19 cellular contexts compared by ENCODE assay signal in the genomic region with DNA sequence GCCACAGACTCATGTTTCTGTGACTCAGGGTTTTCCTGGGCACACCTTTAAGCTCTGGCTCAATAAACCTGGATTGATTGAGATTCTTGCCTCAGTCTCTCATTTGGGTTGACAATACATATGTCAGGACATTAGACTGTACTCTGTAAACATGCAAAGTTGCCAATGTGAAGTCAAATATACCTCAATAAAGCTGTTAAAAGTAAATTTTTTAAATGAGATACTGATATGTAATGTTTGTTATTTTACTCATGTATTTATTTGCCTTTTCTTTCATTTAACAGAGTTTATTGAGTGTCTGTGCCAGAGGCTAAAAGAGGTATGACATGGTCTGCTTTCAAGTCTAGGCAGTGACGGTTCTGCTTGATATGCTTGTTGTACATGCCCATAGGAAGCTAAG. TPM values are rescaled to one million over a fixed set of nuclear protein-coding genes. Genes with fewer than 3 reads are reported as not detected.
DNase-seq lines count a peak whose midpoint lies in the region; ATAC-seq, FAIRE-seq and TF ChIP-seq lines count a peak whose summit lies in the region.
"Had no signal": no experiment of that assay in that cellular context is flagged by ENCODE, and none has a peak within 500 bp of the region (broad histone marks: within the 10 kb centered on the region; RNA-seq: fewer than 3 reads in every experiment).

No MANE protein-coding gene starts in this region.

- ATAC-seq in HepG2, result no peak
- ATAC-seq in right lobe of liver, result no peak
- ATAC-seq in HG03280 (IDR thresholded peaks at IDR 0.05; ENCODE audit: unreplicated experiment), result no peak
- ATAC-seq: A549, HCT116, PC-3 had no signal

- H3K4me3 ChIP-seq in HepG2 (replicated peaks in 1 of 3; ENCODE audit: insufficient read depth in 1 of 3, low read depth in 2 of 3, low read length in 3 of 3), result no peak overlapping the region
- no peak overlapping the region for H3K4me3 ChIP-seq in right lobe of liver
- no peak overlapping the region for H3K4me3 ChIP-seq in astrocyte (ENCODE audit: insufficient read depth, low read depth, low read length)
- no peak overlapping the region for H3K4me3 ChIP-seq in mesenchymal stem cell (ENCODE audit: insufficient read depth in 1 of 2, low read depth in 1 of 2, low read length in 2 of 2)
- H3K4me3 ChIP-seq: A549 had no signal

- no peak for TF ChIP-seq EP300 in HepG2 (IDR thresholded peaks at IDR 0.05; ENCODE audit: low read depth in 2 of 2, low read length in 2 of 2)
- TF ChIP-seq EP300 in HepG2 (CRISPR knock-in tag; IDR thresholded peaks at IDR 0.05; ENCODE audit: borderline replicate concordance), result no peak

- H3K14ac ChIP-seq in mesenchymal stem cell (ENCODE audit: low read length in 2 of 2), result no peak overlapping the region

- H3K9me3 ChIP-seq in HepG2 (ENCODE audit: low read length) (no peaks in the 10 kb centered on the region), right lobe of liver (no peaks in the 10 kb centered on the region), astrocyte (ENCODE audit: insufficient read depth, low read depth, low read length) (no peaks in the 10 kb centered on the region), mesenchymal stem cell (ENCODE audit: control insufficient read depth, low read length) (no peaks in the 10 kb centered on the region)
- H3K9me3 ChIP-seq: A549 had no signal

- intact Hi-C loops in HepG2 (cut with micrococcal nuclease; ENCODE audit: unreplicated experiment) (loop anchor here (5.0 kb wide), 1 partner anchor 307 kb away; no protein-coding TSS in a partner anchor), right lobe of liver (cut with DNase I) (no loop called here)

- no peak overlapping the region for H2AK5ac ChIP-seq in mesenchymal stem cell (ENCODE audit: low read length, severe bottlenecking)

- TF ChIP-seq POLR2A in HepG2 (IDR thresholded peaks at IDR 0.05; ENCODE audit: insufficient read depth in 1 of 2, low read depth in 2 of 2, low read length in 2 of 2), result no peak
- no peak for TF ChIP-seq POLR2A in right lobe of liver (IDR thresholded peaks at IDR 0.05)

- no peak overlapping the region for H4K91ac ChIP-seq in mesenchymal stem cell (ENCODE audit: low read length)

- no peak for TF ChIP-seq RAD21 in HepG2 (CRISPR knock-in tag; IDR thresholded peaks at IDR 0.05)

- 0% methylated on average over 1 of the region's 1 CpG for whole genome bisulfite sequencing in HepG2 (ENCODE audit: low lambda C conversion rate)
- WGBS in right lobe of liver (ENCODE audit: insufficient coverage, low coverage, low lambda C conversion rate, missing lambda C conversion rate), result 93% methylated on average over 1 of the region's 1 CpG
- 87% methylated on average over 1 of the region's 1 CpG for WGBS in mesenchymal stem cell

- no peaks in the 10 kb centered on the region for H4K20me1 ChIP-seq in HepG2 (ENCODE audit: insufficient read depth, low read length)
- no peaks in the 10 kb centered on the region for H4K20me1 ChIP-seq in astrocyte (ENCODE audit: insufficient read depth, low read length)

- POLR2A ChIA-PET in HepG2 (lab: Yijun Ruan, JAX), result no interaction called here

- CTCF ChIA-PET in HepG2 (lab: Yijun Ruan, JAX; ENCODE audit: low intra/inter-chr PET ratio, low total read pairs), result no interaction called here

- H3K79me1 ChIP-seq in mesenchymal stem cell (replicated peaks; ENCODE audit: low read length, poor library complexity, severe bottlenecking), result no peaks in the 10 kb centered on the region

- in situ Hi-C loops in HepG2 (cut with HindIII; ENCODE audit: extremely low pct_ligation_motif_present, low pct_unique_long_range_greater_than_20kb), result loop anchor here (10.0 to 25.0 kb wide), 2 partner anchors 649 to 1007 kb away; no protein-coding TSS in a partner anchor

- H3K23ac ChIP-seq in mesenchymal stem cell (ENCODE audit: low read length in 2 of 2), result no peak overlapping the region

- no peak overlapping the region for H3K4me3 Mint-ChIP-seq in astrocyte (ENCODE audit: unreplicated experiment)
- peak overlapping the region; percentile 18 for H3K4me3 Mint-ChIP-seq in type B pancreatic cell
- H3K4me3 Mint-ChIP-seq: CD14-positive monocyte had no signal

- DNase-seq in HepG2 (ENCODE audit: low spot score), result no peak
- no peak for DNase-seq in right lobe of liver
- DNase-seq in astrocyte (ENCODE audit: low read depth), result no peak
- DNase-seq in mesenchymal stem cell, result no peak
- DNase-seq in type B pancreatic cell (ENCODE audit: extremely low spot score, unreplicated experiment), result no peak
- no peak for DNase-seq in stimulated activated CD4-positive, alpha-beta T cell treated with anti-CD3 and anti-CD28 coated beads, Interleukin-2, amount 100 ng/mL, for 48 hours
- no peak for DNase-seq in GDM1 (lab: John Stamatoyannopoulos, UW)
- DNase-seq: NCI-H2029; NCI-H2171 treated with DMSO at 0.1 percent for 48 hours; NCI-H510A treated with DMSO at 0.1 percent for 48 hours; NK-92 treated with Interleukin-12 subunit alpha and Interleukin-12 subunit beta, amount 100 ng/mL, for 24 hours; PC-3 had no signal

- H3K36me3 Mint-ChIP-seq in astrocyte (ENCODE audit: low read depth, unreplicated experiment) (no peaks in the 10 kb centered on the region), type B pancreatic cell (no peaks in the 10 kb centered on the region)
- H3K36me3 Mint-ChIP-seq: CD14-positive monocyte had no signal

- no TSS peak for BruUV-seq in HepG2 (replicated peaks; lab: Mats Ljungman, UMichigan)

- H3K27ac Mint-ChIP-seq in astrocyte (ENCODE audit: unreplicated experiment), result no peak overlapping the region
- peak overlapping the region; percentile 4 for H3K27ac Mint-ChIP-seq in type B pancreatic cell
- H3K27ac Mint-ChIP-seq: CD14-positive monocyte had no signal

- H3K27me3 ChIP-seq in HepG2 (ENCODE audit: control insufficient read depth in 1 of 2, insufficient read depth in 2 of 2, low read length in 2 of 2), result peaks cover 0 to 8% of the 10 kb centered on the region in 2 experiments; a peak in 3 of 5 replicates
- no peaks in the 10 kb centered on the region for H3K27me3 ChIP-seq in right lobe of liver
- H3K27me3 ChIP-seq in astrocyte (ENCODE audit: insufficient read depth, low read length), result no peaks in the 10 kb centered on the region
- no peaks in the 10 kb centered on the region for H3K27me3 ChIP-seq in mesenchymal stem cell (ENCODE audit: control insufficient read depth in 1 of 2, insufficient read depth in 1 of 2, low read length in 2 of 2)

- no peak overlapping the region for H3K27ac ChIP-seq in HepG2 (ENCODE audit: extremely low read length, insufficient read depth, low read length)
- no peak overlapping the region for H3K27ac ChIP-seq in right lobe of liver
- H3K27ac ChIP-seq in astrocyte (ENCODE audit: low read depth, low read length), result no peak overlapping the region
- H3K27ac ChIP-seq in mesenchymal stem cell (ENCODE audit: low read length, poor library complexity, severe bottlenecking), result no peak overlapping the region
- H3K27ac ChIP-seq: A549, KMS-11 had no signal

- H3K4ac ChIP-seq in mesenchymal stem cell (ENCODE audit: low read depth in 1 of 2, low read length in 2 of 2), result no peak overlapping the region

- peak overlapping the region; percentile 77 for H2BK15ac ChIP-seq in mesenchymal stem cell (ENCODE audit: low read depth, poor library complexity, severe bottlenecking)

- no peak overlapping the region for H4K8ac ChIP-seq in mesenchymal stem cell (ENCODE audit: low read length)

- peaks cover 1% of the 10 kb centered on the region for H3K4me1 Mint-ChIP-seq in astrocyte (ENCODE audit: low read depth, unreplicated experiment)
- H3K4me1 Mint-ChIP-seq in type B pancreatic cell (ENCODE audit: unreplicated experiment), result peaks cover 7% of the 10 kb centered on the region

- H2BK120ac ChIP-seq in mesenchymal stem cell (ENCODE audit: low read depth, low read length), result no peak overlapping the region

- H3K4me2 ChIP-seq in HepG2 (ENCODE audit: low read depth, low read length) (0 out of 2 replicates have a peak overlapping the region, but pooled peaks have one; percentile 30), astrocyte (ENCODE audit: low read length) (no peak overlapping the region), mesenchymal stem cell (ENCODE audit: low read length, poor library complexity, severe bottlenecking) (no peak overlapping the region)
- H3K4me2 ChIP-seq: A549, KMS-11 had no signal

- peak overlapping the region; percentile 49 for H2AFZ ChIP-seq in HepG2 (ENCODE audit: low read length)
- peak overlapping the region; percentile 5 for H2AFZ ChIP-seq in astrocyte (ENCODE audit: low read depth, low read length)
- no peak overlapping the region for H2AFZ ChIP-seq in mesenchymal stem cell (ENCODE audit: low read depth, low read length)

- H3K4me1 ChIP-seq in HepG2 (ENCODE audit: insufficient read depth, low read length) (peaks cover 36% of the 10 kb centered on the region), right lobe of liver (no peaks in the 10 kb centered on the region), astrocyte (ENCODE audit: insufficient read depth, low read length) (peaks cover 4% of the 10 kb centered on the region), mesenchymal stem cell (ENCODE audit: control insufficient read depth, insufficient read depth, low read depth, low read length) (peaks cover 6% of the 10 kb centered on the region)

- H2BK5ac ChIP-seq in mesenchymal stem cell (ENCODE audit: low read depth, low read length, poor library complexity, severe bottlenecking), result no peak overlapping the region

- H3K79me2 ChIP-seq in HepG2 (ENCODE audit: insufficient read depth, low read length) (no peaks in the 10 kb centered on the region), astrocyte (ENCODE audit: insufficient read depth, low read length) (no peaks in the 10 kb centered on the region)

- H3K36me3 ChIP-seq in HepG2 (replicated peaks in 1 of 2; ENCODE audit: control insufficient read depth in 1 of 2, insufficient read depth in 2 of 2, low read length in 2 of 2), result no peaks in the 10 kb centered on the region
- H3K36me3 ChIP-seq in right lobe of liver, result no peaks in the 10 kb centered on the region
- no peaks in the 10 kb centered on the region for H3K36me3 ChIP-seq in astrocyte (ENCODE audit: insufficient read depth, low read length)
- H3K36me3 ChIP-seq in mesenchymal stem cell (ENCODE audit: control insufficient read depth in 1 of 2, insufficient read depth in 2 of 2, low read depth in 1 of 2, low read length in 2 of 2), result no peaks in the 10 kb centered on the region

- H3K9me3 Mint-ChIP-seq in astrocyte (ENCODE audit: unreplicated experiment) (no peaks in the 10 kb centered on the region), type B pancreatic cell (no peaks in the 10 kb centered on the region)

- TF ChIP-seq CTCF in HepG2 (CRISPR knock-in tag; IDR thresholded peaks at IDR 0.05), result no peak
- no peak for TF ChIP-seq CTCF in right lobe of liver (IDR thresholded peaks at IDR 0.05)
- TF ChIP-seq CTCF in astrocyte (IDR thresholded peaks at IDR 0.05; ENCODE audit: insufficient read depth, low read depth, low read length), result no peak
- TF ChIP-seq CTCF in type B pancreatic cell (conservative IDR thresholded peaks at IDR 0.05), result no peak

- no peak for FAIRE-seq in HepG2 (lab: Jason Lieb, UNC)
- FAIRE-seq in astrocyte (lab: Jason Lieb, UNC), result no peak
- FAIRE-seq: A549, GM12891, HTR-8/SVneo had no signal

- H2BK12ac ChIP-seq in mesenchymal stem cell (ENCODE audit: low read length in 2 of 2), result no peak overlapping the region

- H3K9ac ChIP-seq in HepG2 (ENCODE audit: insufficient read depth, low read depth, low read length), result no peak overlapping the region
- no peak overlapping the region for H3K9ac ChIP-seq in astrocyte (ENCODE audit: low read length)
- no peak overlapping the region for H3K9ac ChIP-seq in mesenchymal stem cell (ENCODE audit: low read length)
- H3K9ac ChIP-seq: KMS-11 had no signal

- H3K18ac ChIP-seq in mesenchymal stem cell (ENCODE audit: low read depth in 1 of 2, low read length in 2 of 2), result no peak overlapping the region

- H3K27me3 Mint-ChIP-seq in astrocyte (ENCODE audit: low read depth, unreplicated experiment) (no peaks in the 10 kb centered on the region), type B pancreatic cell (no peaks in the 10 kb centered on the region)

RNA-seq across cellular contexts. Expression of gene ETFBKMT, which starts 3.7 kb away (rescaled TPM):
- total RNA-seq in HepG2 (2016; rRNA removed; fragmentation: Illumina TruSeq; extraction: Trizol), result 0.93 and 1.1 TPM in 2 replicates
- 0.30 and 0.44 TPM in 2 replicates for total RNA-seq in HepG2 (2016; cell fraction: cytosol; rRNA removed; fragmentation: Illumina TruSeq; extraction: Trizol; ENCODE audit: low read depth)
- total RNA-seq in HepG2 (2016; cell fraction: insoluble cytoplasmic fraction; rRNA removed; fragmentation: Illumina TruSeq; extraction: Trizol), result 0.71 and 0.73 TPM in 2 replicates
- total RNA-seq in HepG2 (2016; cell fraction: membrane; rRNA removed; fragmentation: Illumina TruSeq; extraction: Trizol), result 0.56 and 1.1 TPM in 2 replicates
- 0.31 and 0.97 TPM in 2 replicates for total RNA-seq in HepG2 (2016; cell fraction: nucleus; rRNA removed; fragmentation: Illumina TruSeq; extraction: Trizol)
- polyA plus RNA-seq in HepG2 (2011; rRNA removed), result 0.29 and 0.62 TPM in 2 replicates
- polyA plus RNA-seq in HepG2 (2011; cell fraction: cytosol; rRNA removed), result 0.21 and 0.33 TPM in 2 replicates
- polyA plus RNA-seq in HepG2 (2011; cell fraction: nucleus; rRNA removed), result 0.23 and 0.28 TPM in 2 replicates
- 0.71 and 1.0 TPM in 2 replicates for polyA plus RNA-seq in HepG2 (2012)
- polyA plus RNA-seq in HepG2 (2016; cell fraction: cytosol; fragmentation: Illumina TruSeq; extraction: Trizol; ENCODE audit: low read depth), result 0.20 and 0.35 TPM in 2 replicates
- 0.68 and 0.74 TPM in 2 replicates for polyA plus RNA-seq in HepG2 (2016; cell fraction: insoluble cytoplasmic fraction; fragmentation: Illumina TruSeq; extraction: Trizol; ENCODE audit: low read depth)
- polyA plus RNA-seq in HepG2 (2016; cell fraction: membrane; fragmentation: Illumina TruSeq; extraction: Trizol; ENCODE audit: low read depth), result 0.41 and 0.48 TPM in 2 replicates
- polyA plus RNA-seq in HepG2 (2016; cell fraction: nucleus; fragmentation: Illumina TruSeq; extraction: Trizol; ENCODE audit: insufficient read depth, low read depth), result 0.51 and 0.63 TPM in 2 replicates
- 0.10 and 0.19 TPM in 2 replicates for polyA minus RNA-seq in HepG2 (2011; rRNA and poly(A)+ RNA removed; ENCODE audit: low replicate concordance)
- 0.69 TPM in 1 of 2 replicates, not detected in the other for polyA minus RNA-seq in HepG2 (2011; cell fraction: cytosol; rRNA and poly(A)+ RNA removed)
- 0.64 and 1.1 TPM in 2 replicates for polyA minus RNA-seq in HepG2 (2011; cell fraction: nucleus; rRNA and poly(A)+ RNA removed)
- 1 to 10 TPM; 1.5 to 6.9 (median 4.1) TPM for total RNA-seq in right lobe of liver
- total RNA-seq in astrocyte, result 2.1 and 2.2 TPM in 2 replicates
- polyA plus RNA-seq in mesenchymal stem cell (2013, experiment 1 of 2), result 1.1 TPM
- 1.1 TPM for polyA plus RNA-seq in mesenchymal stem cell (2013, experiment 2 of 2)
- total RNA-seq in type B pancreatic cell (ENCODE audit: low replicate concordance), result 2.0 and 4.2 TPM in 2 replicates
